In genomic region chr1:115642168-115643072, GRCh38 we compare ENCODE assay signal across 8 cellular contexts. TPM values are rescaled to one million over a fixed set of nuclear protein-coding genes. Genes with fewer than 3 reads are reported as not detected.
DNase-seq lines count a peak whose midpoint lies in the region; ATAC-seq and TF ChIP-seq lines count a peak whose summit lies in the region.

No MANE protein-coding gene starts in this region.

- peaks cover 6 to 11% of the 10 kb centered on the region in 2 donors for H3K36me3 Mint-ChIP-seq in stimulated activated naive B cell treated with anti-CD40 and anti-IgM and Interleukin-4, amounts not matched to agents 10 μg/mL and 1 μg/mL and 100 μg/mL, for 72 hours

- TF ChIP-seq EP300 in SK-N-SH (IDR thresholded peaks at IDR 0.05; ENCODE audit: borderline replicate concordance in 1 of 2, low read depth in 1 of 2, low read length in 1 of 2), result no peak

- peak overlapping the region; percentile 9 for H3K27ac Mint-ChIP-seq in stimulated activated naive B cell treated with anti-CD40 and anti-IgM and Interleukin-4, amounts not matched to agents 10 μg/mL and 1 μg/mL and 100 μg/mL, for 72 hours

- peaks cover 5 to 9% of the 10 kb centered on the region in 2 donors for H3K4me1 Mint-ChIP-seq in stimulated activated naive B cell treated with anti-CD40 and anti-IgM and Interleukin-4, amounts not matched to agents 10 μg/mL and 1 μg/mL and 100 μg/mL, for 72 hours

- WGBS in SK-N-SH (ENCODE audit: low lambda C conversion rate), result 2% methylated on average over 7 of the region's 78 CpGs
- WGBS in right lobe of liver (ENCODE audit: insufficient coverage, low coverage, low lambda C conversion rate, missing lambda C conversion rate), result 0% methylated on average over 34 of the region's 78 CpGs

- TF ChIP-seq POLR2A in right lobe of liver (IDR thresholded peaks at IDR 0.05), result no peak

- DNase-seq in SHP77 (lab: John Stamatoyannopoulos, UW) (peak; percentile 47 to 54), SHP77 treated with DMSO at 0.1 percent for 48 hours (lab: John Stamatoyannopoulos, UW) (no peak), HuH-7.5 (ENCODE audit: low spot score) (peak; percentile 65), SK-N-SH (peak; percentile 83), colonic mucosa (peak; percentile 74), right lobe of liver (peak; percentile 61 to 65 (median 62))
- peak; percentile 11 for DNase-seq in stimulated activated naive B cell treated with anti-CD40 and anti-IgM and Interleukin-4, amounts not matched to agents 10 μg/mL and 1 μg/mL and 100 μg/mL, for 72 hours

- H4K20me1 ChIP-seq in SK-N-SH (ENCODE audit: insufficient read depth), result peaks cover 11% of the 10 kb centered on the region

- TF ChIP-seq CTCF in SK-N-SH (IDR thresholded peaks at IDR 0.05) (0 out of 2 replicates have a peak, but pooled peaks have one; percentile 14), colonic mucosa (IDR thresholded peaks at IDR 0.05) (no peak), right lobe of liver (IDR thresholded peaks at IDR 0.05) (no peak)

- peak overlapping the region; percentile 85 for H3K9ac ChIP-seq in SK-N-SH
- peak overlapping the region; percentile 74 to 89 for H3K9ac ChIP-seq in colonic mucosa (ENCODE audit: low read depth in 2 of 2, low read length in 2 of 2)

- H3K4me1 ChIP-seq in SK-N-SH (ENCODE audit: control insufficient read depth in 1 of 2, insufficient read depth in 2 of 2, low read depth in 1 of 2, low read length in 1 of 2) (peaks cover 7% of the 10 kb centered on the region in 2 experiments; a peak in 3 of 4 replicates), colonic mucosa (peaks cover 13% of the 10 kb centered on the region), right lobe of liver (peaks cover 0 to 8% (median 0%) of the 10 kb centered on the region in 4 donors)

- no peaks in the 10 kb centered on the region for H3F3A ChIP-seq in SK-N-SH (replicated peaks; ENCODE audit: insufficient read depth)

- peak overlapping the region; percentile 76 for H3K4me2 ChIP-seq in SK-N-SH

- H3K9me3 Mint-ChIP-seq in stimulated activated naive B cell treated with anti-CD40 and anti-IgM and Interleukin-4, amounts not matched to agents 10 μg/mL and 1 μg/mL and 100 μg/mL, for 72 hours, result peaks cover 16 to 17% of the 10 kb centered on the region in 2 donors

- POLR2A ChIA-PET in SK-N-SH (lab: Yijun Ruan, JAX), result no interaction called here

- ATAC-seq in GM21786 (IDR thresholded peaks at IDR 0.05; ENCODE audit: unreplicated experiment), result peak; percentile 61
- ATAC-seq in right lobe of liver, result peak; percentile 58 to 71 (median 70)
- ATAC-seq in stimulated activated naive B cell treated with anti-CD40 and anti-IgM and Interleukin-4, amounts not matched to agents 10 μg/mL and 1 μg/mL and 100 μg/mL, for 72 hours (replicated peaks), result peak; percentile 76 to 82

- peak overlapping the region; percentile 51 for H2AFZ ChIP-seq in SK-N-SH (ENCODE audit: low read depth)

- H3K4me3 Mint-ChIP-seq in stimulated activated naive B cell treated with anti-CD40 and anti-IgM and Interleukin-4, amounts not matched to agents 10 μg/mL and 1 μg/mL and 100 μg/mL, for 72 hours, result peak overlapping the region; percentile 67 to 81

- no peak for TF ChIP-seq RAD21 in SK-N-SH (IDR thresholded peaks at IDR 0.05; ENCODE audit: low read length)

- H3K4me3 ChIP-seq in SK-N-SH (ENCODE audit: low read depth in 2 of 2, low read length in 1 of 2), result peak overlapping the region; percentile 94 to 97
- H3K4me3 ChIP-seq in colonic mucosa, result peak overlapping the region; percentile 91
- peak overlapping the region; percentile 82 to 89 (median 83) for H3K4me3 ChIP-seq in right lobe of liver

- H3K27me3 ChIP-seq in SK-N-SH (ENCODE audit: insufficient read depth), result no peaks in the 10 kb centered on the region
- no peaks in the 10 kb centered on the region for H3K27me3 ChIP-seq in colonic mucosa
- no peaks in the 10 kb centered on the region for H3K27me3 ChIP-seq in right lobe of liver

- CTCF ChIA-PET in SK-N-SH (lab: Yijun Ruan, JAX), result interaction anchor here (0.6 to 2.0 kb wide), 12 partner anchors 9 to 338 kb away, joined by 3 to 12 read pairs (median 5); no protein-coding TSS in a partner anchor

- H3K9me2 ChIP-seq in SK-N-SH, result no peaks in the 10 kb centered on the region

- no peaks in the 10 kb centered on the region; the same call in 1 of the 2 replicates for H3K9me3 ChIP-seq in SK-N-SH
- H3K9me3 ChIP-seq in colonic mucosa, result no peaks in the 10 kb centered on the region
- H3K9me3 ChIP-seq in right lobe of liver, result no peaks in the 10 kb centered on the region

- no peaks in the 10 kb centered on the region for H3K36me3 ChIP-seq in SK-N-SH (replicated peaks in 1 of 2; ENCODE audit: control insufficient read depth in 1 of 2, insufficient read depth in 2 of 2, low read length in 1 of 2)
- no peaks in the 10 kb centered on the region for H3K36me3 ChIP-seq in colonic mucosa
- no peaks in the 10 kb centered on the region for H3K36me3 ChIP-seq in right lobe of liver

- intact Hi-C loops in colonic mucosa (cut with DNase I), result no loop called here
- intact Hi-C loops in right lobe of liver (cut with DNase I), result no loop called here

- H3K27ac ChIP-seq in SK-N-SH (ENCODE audit: low read depth in 2 of 2, low read length in 1 of 2), result peak overlapping the region; percentile 27 to 70
- H3K27ac ChIP-seq in colonic mucosa, result peak overlapping the region; percentile 84
- H3K27ac ChIP-seq in right lobe of liver, result peak overlapping the region; percentile 31 to 75 (median 65)

- peaks cover 52% of the 10 kb centered on the region for H3K79me2 ChIP-seq in SK-N-SH (ENCODE audit: insufficient read depth)

- H3K27me3 Mint-ChIP-seq in stimulated activated naive B cell treated with anti-CD40 and anti-IgM and Interleukin-4, amounts not matched to agents 10 μg/mL and 1 μg/mL and 100 μg/mL, for 72 hours, result peaks cover 24 to 30% of the 10 kb centered on the region in 2 donors

TF ChIP-seq in SK-N-SH, 30 proteins besides CTCF, POLR2A, EP300 and RAD21:
- TF ChIP-seq ELF1 (IDR thresholded peaks at IDR 0.05), result no peak
- TF ChIP-seq SIN3A (IDR thresholded peaks at IDR 0.05; ENCODE audit: borderline replicate concordance, low read depth, low read length), result no peak
- TF ChIP-seq, protein P1, sequence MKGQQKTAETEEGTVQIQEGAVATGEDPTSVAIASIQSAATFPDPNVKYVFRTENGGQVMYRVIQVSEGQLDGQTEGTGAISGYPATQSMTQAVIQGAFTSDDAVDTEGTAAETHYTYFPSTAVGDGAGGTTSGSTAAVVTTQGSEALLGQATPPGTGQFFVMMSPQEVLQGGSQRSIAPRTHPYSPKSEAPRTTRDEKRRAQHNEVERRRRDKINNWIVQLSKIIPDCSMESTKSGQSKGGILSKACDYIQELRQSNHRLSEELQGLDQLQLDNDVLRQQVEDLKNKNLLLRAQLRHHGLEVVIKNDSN (IDR thresholded peaks at IDR 0.05; ENCODE audit: borderline replicate concordance, low read depth), result no peak
- TF ChIP-seq TCF12 (IDR thresholded peaks at IDR 0.05), result no peak
- no peak for TF ChIP-seq MXI1 (IDR thresholded peaks at IDR 0.05; ENCODE audit: low read depth, low read length)
- TF ChIP-seq, protein P2, sequence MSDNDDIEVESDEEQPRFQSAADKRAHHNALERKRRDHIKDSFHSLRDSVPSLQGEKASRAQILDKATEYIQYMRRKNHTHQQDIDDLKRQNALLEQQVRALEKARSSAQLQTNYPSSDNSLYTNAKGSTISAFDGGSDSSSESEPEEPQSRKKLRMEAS (IDR thresholded peaks at IDR 0.05; ENCODE audit: low read depth), result peak; percentile 19; the same call in 1 of the 2 replicates
- peak; percentile 70 for TF ChIP-seq FOXM1 (IDR thresholded peaks at IDR 0.05; ENCODE audit: low read depth)
TF ChIP-seq in SK-N-SH: peak in this region for 2.

RNA-seq across cellular contexts. Expression of gene VANGL1, which starts 0.7 kb away (rescaled TPM):
- 5.4 TPM in 2 replicates for polyA plus RNA-seq in SK-N-SH (2012; rRNA removed)
- polyA plus RNA-seq in SK-N-SH (2012; cell fraction: cytosol; rRNA removed), result 5.6 and 6.6 TPM in 2 replicates
- 2.3 and 4.9 TPM in 2 replicates for polyA plus RNA-seq in SK-N-SH (2012; cell fraction: nucleus; rRNA removed)
- total RNA-seq in colonic mucosa (10 to 100 TPM; 14.7 to 23.8 TPM), right lobe of liver (1 to 10 TPM; 3.3 to 5.1 (median 4.4) TPM)
